Comparison of ENCODE assay signal across 1 cellular context in genomic region chr15:52281085-52282035, GRCh38.
A peak's percentile ranks its signal among the peaks of the same experiment; 100 is the strongest.
TF ChIP-seq lines count a peak whose summit lies in the region.

No MANE protein-coding gene starts in this region.

TF ChIP-seq in HepG2, 621 proteins besides CTCF, POLR2A, EP300 and RAD21 (continued from another document):
- TF ChIP-seq MAFG (CRISPR knock-in tag; IDR thresholded peaks at IDR 0.05): no peak
- TF ChIP-seq ARID4A (CRISPR knock-in tag; IDR thresholded peaks at IDR 0.05; ENCODE audit: borderline replicate concordance): peak; percentile 57; the same call in 1 of the 2 replicates
- TF ChIP-seq NKX3-1 (CRISPR knock-in tag; IDR thresholded peaks at IDR 0.05): no peak; the same call in 1 of the 2 replicates
- TF ChIP-seq FOSL1 (CRISPR knock-in tag; IDR thresholded peaks at IDR 0.05; ENCODE audit: borderline replicate concordance): no peak
- peak; percentile 85 for TF ChIP-seq SAP130 (CRISPR knock-in tag; IDR thresholded peaks at IDR 0.05; ENCODE audit: low read depth)
- TF ChIP-seq, protein P1, sequence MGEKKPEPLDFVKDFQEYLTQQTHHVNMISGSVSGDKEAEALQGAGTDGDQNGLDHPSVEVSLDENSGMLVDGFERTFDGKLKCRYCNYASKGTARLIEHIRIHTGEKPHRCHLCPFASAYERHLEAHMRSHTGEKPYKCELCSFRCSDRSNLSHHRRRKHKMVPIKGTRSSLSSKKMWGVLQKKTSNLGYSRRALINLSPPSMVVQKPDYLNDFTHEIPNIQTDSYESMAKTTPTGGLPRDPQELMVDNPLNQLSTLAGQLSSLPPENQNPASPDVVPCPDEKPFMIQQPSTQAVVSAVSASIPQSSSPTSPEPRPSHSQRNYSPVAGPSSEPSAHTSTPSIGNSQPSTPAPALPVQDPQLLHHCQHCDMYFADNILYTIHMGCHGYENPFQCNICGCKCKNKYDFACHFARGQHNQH (CRISPR knock-in tag; IDR thresholded peaks at IDR 0.05): peak; percentile 72; the same call in 1 of the 2 replicates
- TF ChIP-seq NFE2 (CRISPR knock-in tag; IDR thresholded peaks at IDR 0.05): no peak
- TF ChIP-seq, protein P2, sequence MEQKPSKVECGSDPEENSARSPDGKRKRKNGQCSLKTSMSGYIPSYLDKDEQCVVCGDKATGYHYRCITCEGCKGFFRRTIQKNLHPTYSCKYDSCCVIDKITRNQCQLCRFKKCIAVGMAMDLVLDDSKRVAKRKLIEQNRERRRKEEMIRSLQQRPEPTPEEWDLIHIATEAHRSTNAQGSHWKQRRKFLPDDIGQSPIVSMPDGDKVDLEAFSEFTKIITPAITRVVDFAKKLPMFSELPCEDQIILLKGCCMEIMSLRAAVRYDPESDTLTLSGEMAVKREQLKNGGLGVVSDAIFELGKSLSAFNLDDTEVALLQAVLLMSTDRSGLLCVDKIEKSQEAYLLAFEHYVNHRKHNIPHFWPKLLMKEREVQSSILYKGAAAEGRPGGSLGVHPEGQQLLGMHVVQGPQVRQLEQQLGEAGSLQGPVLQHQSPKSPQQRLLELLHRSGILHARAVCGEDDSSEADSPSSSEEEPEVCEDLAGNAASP (CRISPR knock-in tag; IDR thresholded peaks at IDR 0.05; ENCODE audit: borderline replicate concordance): peak; percentile 96
- TF ChIP-seq NR2C2 (CRISPR knock-in tag; IDR thresholded peaks at IDR 0.05; ENCODE audit: borderline replicate concordance): peak; percentile 61; the same call in 1 of the 2 replicates
- peak; percentile 44; the same call in 1 of the 2 replicates for TF ChIP-seq KMT2B (CRISPR knock-in tag; IDR thresholded peaks at IDR 0.05)
- TF ChIP-seq ATF1 (CRISPR knock-in tag; IDR thresholded peaks at IDR 0.05): peak; percentile 30; the same call in 1 of the 2 replicates
- TF ChIP-seq CBX1 (IDR thresholded peaks at IDR 0.05; ENCODE audit: low read depth): no peak
- 0 out of 2 replicates have a peak, but pooled peaks have one; percentile 54 for TF ChIP-seq TFDP2 (CRISPR knock-in tag; IDR thresholded peaks at IDR 0.05)
- TF ChIP-seq, protein P3, sequence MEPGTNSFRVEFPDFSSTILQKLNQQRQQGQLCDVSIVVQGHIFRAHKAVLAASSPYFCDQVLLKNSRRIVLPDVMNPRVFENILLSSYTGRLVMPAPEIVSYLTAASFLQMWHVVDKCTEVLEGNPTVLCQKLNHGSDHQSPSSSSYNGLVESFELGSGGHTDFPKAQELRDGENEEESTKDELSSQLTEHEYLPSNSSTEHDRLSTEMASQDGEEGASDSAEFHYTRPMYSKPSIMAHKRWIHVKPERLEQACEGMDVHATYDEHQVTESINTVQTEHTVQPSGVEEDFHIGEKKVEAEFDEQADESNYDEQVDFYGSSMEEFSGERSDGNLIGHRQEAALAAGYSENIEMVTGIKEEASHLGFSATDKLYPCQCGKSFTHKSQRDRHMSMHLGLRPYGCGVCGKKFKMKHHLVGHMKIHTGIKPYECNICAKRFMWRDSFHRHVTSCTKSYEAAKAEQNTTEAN (CRISPR knock-in tag; conservative IDR thresholded peaks at IDR 0.05): 0 out of 2 replicates have a peak, but pooled peaks have one; percentile 31
- peak; percentile 13; the same call in 1 of the 2 replicates for TF ChIP-seq ZBTB4 (CRISPR knock-in tag; IDR thresholded peaks at IDR 0.05; ENCODE audit: borderline replicate concordance)
- TF ChIP-seq FOXP1 (IDR thresholded peaks at IDR 0.05): no peak
- TF ChIP-seq FOXP1 (CRISPR knock-in tag; IDR thresholded peaks at IDR 0.05): peak; percentile 49
- peak; percentile 82 for TF ChIP-seq SALL1 (CRISPR knock-in tag; IDR thresholded peaks at IDR 0.05)
- TF ChIP-seq HIVEP1 (CRISPR knock-in tag; IDR thresholded peaks at IDR 0.05): no peak
- peak; percentile 60; the same call in 1 of the 2 replicates for TF ChIP-seq ZNF788 (CRISPR knock-in tag; IDR thresholded peaks at IDR 0.05; ENCODE audit: borderline replicate concordance)
- peak; percentile 75 for TF ChIP-seq MED1 (CRISPR knock-in tag; IDR thresholded peaks at IDR 0.05)
- no peak for TF ChIP-seq GMEB2 (CRISPR knock-in tag; IDR thresholded peaks at IDR 0.05; ENCODE audit: low read depth)
- TF ChIP-seq HNF1A (IDR thresholded peaks at IDR 0.05; ENCODE audit: low read depth): no peak
- peak; percentile 55; the same call in 1 of the 2 replicates for TF ChIP-seq HNF1A (CRISPR knock-in tag; IDR thresholded peaks at IDR 0.05; ENCODE audit: borderline replicate concordance)
- no peak; the same call in 1 of the 2 replicates for TF ChIP-seq FOXJ3 (CRISPR knock-in tag; IDR thresholded peaks at IDR 0.05; ENCODE audit: borderline replicate concordance)
- no peak for TF ChIP-seq ZNF879 (CRISPR knock-in tag; IDR thresholded peaks at IDR 0.05)
- TF ChIP-seq ZNF256 (CRISPR knock-in tag; conservative IDR thresholded peaks at IDR 0.05): 0 out of 2 replicates have a peak, but pooled peaks have one; percentile 7
- 0 out of 2 replicates have a peak, but pooled peaks have one; percentile 45 for TF ChIP-seq TP53 (CRISPR knock-in tag; conservative IDR thresholded peaks at IDR 0.05)
- peak; percentile 98 for TF ChIP-seq ZSCAN25 (CRISPR knock-in tag; IDR thresholded peaks at IDR 0.05)
- TF ChIP-seq PITX1 (CRISPR knock-in tag; IDR thresholded peaks at IDR 0.05): peak; percentile 58
- no peak for TF ChIP-seq ZNF577 (CRISPR knock-in tag; IDR thresholded peaks at IDR 0.05; ENCODE audit: borderline replicate concordance, low read depth)
- peak; percentile 51 for TF ChIP-seq HOXA3 (CRISPR knock-in tag; IDR thresholded peaks at IDR 0.05)
- TF ChIP-seq CBX5 (CRISPR knock-in tag; IDR thresholded peaks at IDR 0.05; ENCODE audit: borderline replicate concordance): peak; percentile 57; the same call in 1 of the 2 replicates
- TF ChIP-seq PHF21A (CRISPR knock-in tag; IDR thresholded peaks at IDR 0.05): peak; percentile 75
- peak; percentile 67 for TF ChIP-seq GATAD2A (CRISPR knock-in tag; IDR thresholded peaks at IDR 0.05)
- peak; percentile 77 for TF ChIP-seq BCL6 (CRISPR knock-in tag; IDR thresholded peaks at IDR 0.05)
- no peak for TF ChIP-seq SOX6 (IDR thresholded peaks at IDR 0.05)
- peak; percentile 89 for TF ChIP-seq SOX6 (CRISPR knock-in tag; IDR thresholded peaks at IDR 0.05)
- peak; percentile 88; the same call in 1 of the 2 replicates for TF ChIP-seq TGIF2 (CRISPR knock-in tag; IDR thresholded peaks at IDR 0.05)
